In genomic region chr2:38464971-38465788, GRCh38 we compare ENCODE assay signal across 17 cellular contexts.
A peak's percentile ranks its signal among the peaks of the same experiment; 100 is the strongest.
DNase-seq lines count a peak whose midpoint lies in the region; ATAC-seq and TF ChIP-seq lines count a peak whose summit lies in the region.
"Had no signal": no experiment of that assay in that cellular context is flagged by ENCODE, and none has a peak within 500 bp of the region (broad histone marks: within the 10 kb centered on the region; RNA-seq: fewer than 3 reads in every experiment).

No MANE protein-coding gene starts in this region.

- H3K27me3 ChIP-seq in SK-N-SH (ENCODE audit: insufficient read depth) (no peaks in the 10 kb centered on the region), breast epithelium (no peaks in the 10 kb centered on the region), neuronal stem cell (ENCODE audit: control insufficient read depth in 3 of 3, insufficient read depth in 3 of 3, low read depth in 1 of 3, low read length in 3 of 3) (peaks cover 0 to 18% (median 0%) of the 10 kb centered on the region in 3 experiments), uterus (no peaks in the 10 kb centered on the region)

- H4K20me1 ChIP-seq in SK-N-SH (ENCODE audit: insufficient read depth), result no peaks in the 10 kb centered on the region

- POLR2A ChIA-PET in SK-N-SH (lab: Yijun Ruan, JAX), result no interaction called here

- no peak for TF ChIP-seq EP300 in SK-N-SH (IDR thresholded peaks at IDR 0.05; ENCODE audit: borderline replicate concordance in 1 of 2, low read depth in 1 of 2, low read length in 1 of 2)

- no peaks in the 10 kb centered on the region for H3F3A ChIP-seq in SK-N-SH (replicated peaks; ENCODE audit: insufficient read depth)

- no peak for ATAC-seq in SK-N-SH treated with all-trans-retinoic acid at 6 μM for 48 hours
- ATAC-seq: activated CD4-positive, CD25-positive, alpha-beta regulatory T cell treated with anti-CD3 and anti-CD28 coated beads, Interleukin-2, amount 50 U/mL, for 24 hours; natural killer cell had no signal

- DNase-seq in SK-N-SH (peak; percentile 47), breast epithelium (ENCODE audit: low spot score in 2 of 2) (no peak), neuronal stem cell (ENCODE audit: low spot score) (no peak), uterus (no peak), KBM-7 (no peak), DMS 273 (lab: John Stamatoyannopoulos, UW; ENCODE audit: unreplicated experiment) (no peak), GM19238 (ENCODE audit: insufficient read length, low spot score) (no peak)
- DNase-seq: activated naive CD4-positive, alpha-beta T cell treated with anti-CD3 and anti-CD28 coated beads, Interleukin-2, amount 50 U/mL, for 16 hours; activated T-cell treated with anti-CD3 and anti-CD28 coated beads, Interleukin-2, amount 50 U/mL, for 24 hours; anterior cingulate cortex; central memory CD4-positive, alpha-beta T cell; DMS79 treated with DMSO at 0.1 percent for 48 hours; natural killer cell; NCI-H187; stimulated activated CD4-positive, alpha-beta T cell treated with anti-CD3 and anti-CD28 coated beads, Interleukin-1b, Interleukin-23, amount 100 ng/mL, for 48 hours had no signal

- H3K36me3 ChIP-seq in SK-N-SH (replicated peaks in 1 of 2; ENCODE audit: control insufficient read depth in 1 of 2, insufficient read depth in 2 of 2, low read length in 1 of 2) (no peaks in the 10 kb centered on the region), breast epithelium (no peaks in the 10 kb centered on the region), neuronal stem cell (replicated peaks in 1 of 2; ENCODE audit: control insufficient read depth in 2 of 2, insufficient read depth in 2 of 2, low read length in 2 of 2) (no peaks in the 10 kb centered on the region), uterus (no peaks in the 10 kb centered on the region)

- H2BK120ac ChIP-seq in neuronal stem cell (ENCODE audit: low read depth, low read length), result peak overlapping the region; percentile 21

- H2BK5ac ChIP-seq in neuronal stem cell (ENCODE audit: low read length), result no peak overlapping the region

- no peaks in the 10 kb centered on the region for H3K9me3 ChIP-seq in SK-N-SH
- no peaks in the 10 kb centered on the region for H3K9me3 ChIP-seq in breast epithelium
- no peaks in the 10 kb centered on the region for H3K9me3 ChIP-seq in neuronal stem cell (replicated peaks in 1 of 2; ENCODE audit: control insufficient read depth in 2 of 2, insufficient read depth in 1 of 2, low read depth in 1 of 2, low read length in 2 of 2)
- no peaks in the 10 kb centered on the region for H3K9me3 ChIP-seq in uterus

- TF ChIP-seq POLR2A in breast epithelium (IDR thresholded peaks at IDR 0.05) (no peak), uterus (IDR thresholded peaks at IDR 0.05) (no peak)

- H3K18ac ChIP-seq in neuronal stem cell (ENCODE audit: low read length), result no peak overlapping the region

- no peak overlapping the region for H3K23ac ChIP-seq in neuronal stem cell (ENCODE audit: low read depth, low read length, poor library complexity)

- no peak overlapping the region for H4K91ac ChIP-seq in neuronal stem cell (ENCODE audit: low read depth, low read length, poor library complexity)

- H2AFZ ChIP-seq in SK-N-SH (ENCODE audit: low read depth), result no peak overlapping the region
- H2AFZ ChIP-seq in neuronal stem cell (ENCODE audit: low read length), result no peak overlapping the region

- H3K9me2 ChIP-seq in SK-N-SH, result no peaks in the 10 kb centered on the region

- no peak overlapping the region for H3K14ac ChIP-seq in neuronal stem cell (ENCODE audit: low read length)

- H3K4me1 ChIP-seq in SK-N-SH (ENCODE audit: control insufficient read depth in 1 of 2, insufficient read depth in 2 of 2, low read depth in 1 of 2, low read length in 1 of 2) (peaks cover 0 to 13% of the 10 kb centered on the region in 2 experiments; a peak in 2 of 4 replicates), breast epithelium (peaks cover 7 to 14% of the 10 kb centered on the region in 2 donors), neuronal stem cell (ENCODE audit: control insufficient read depth in 2 of 2, insufficient read depth in 1 of 2, low read depth in 1 of 2, low read length in 2 of 2) (no peaks in the 10 kb centered on the region), uterus (peaks cover 5 to 19% of the 10 kb centered on the region in 2 donors)

- no peak overlapping the region for H3K9ac ChIP-seq in SK-N-SH
- no peak overlapping the region for H3K9ac ChIP-seq in neuronal stem cell (ENCODE audit: low read depth, low read length, poor library complexity)

- no peak overlapping the region for H2AK5ac ChIP-seq in neuronal stem cell (ENCODE audit: low read depth, low read length)

- no peak overlapping the region for H3K4me2 ChIP-seq in SK-N-SH
- no peak overlapping the region for H3K4me2 ChIP-seq in neuronal stem cell (ENCODE audit: insufficient read depth, low read length, poor library complexity, severe bottlenecking)

- H3K4ac ChIP-seq in neuronal stem cell (ENCODE audit: low read length), result no peak overlapping the region

- peak overlapping the region; percentile 30 for H4K8ac ChIP-seq in neuronal stem cell (ENCODE audit: low read depth, low read length)

- H3K79me1 ChIP-seq in neuronal stem cell (ENCODE audit: low read depth, low read length), result no peaks in the 10 kb centered on the region

- intact Hi-C loops in breast epithelium (cut with DNase I; ENCODE audit: low total_unique reads), result no loop called here
- intact Hi-C loops in uterus (cut with DNase I; ENCODE audit: low total_unique reads), result no loop called here

- CTCF ChIA-PET in SK-N-SH (lab: Yijun Ruan, JAX), result interaction anchor here (0.7 to 1.3 kb wide), 12 partner anchors 9 to 150 kb away, joined by 3 to 7 read pairs (median 3); no protein-coding TSS in a partner anchor

- TF ChIP-seq CTCF in SK-N-SH (IDR thresholded peaks at IDR 0.05) (no peak), breast epithelium (IDR thresholded peaks at IDR 0.05) (no peak), uterus (IDR thresholded peaks at IDR 0.05) (no peak)

- WGBS in SK-N-SH (ENCODE audit: low lambda C conversion rate), result 87% methylated on average over 8 of the region's 9 CpGs
- no CpG with 5 or more reads among the region's 9 CpGs for WGBS in neuronal stem cell (ENCODE audit: extremely low coverage in 2 of 2, insufficient read length in 2 of 2, insufficient replicate concordance in 1 of 2), 2 donors

- H2BK12ac ChIP-seq in neuronal stem cell (ENCODE audit: low read length), result no peak overlapping the region

- no peaks in the 10 kb centered on the region for H3K79me2 ChIP-seq in SK-N-SH (ENCODE audit: insufficient read depth)

- in situ Hi-C loops in KBM-7 (cut with MboI; ENCODE audit: low pct_unique_long_range_greater_than_20kb, low sequenced_read_pairs), result no loop called here

- no peak for TF ChIP-seq RAD21 in SK-N-SH (IDR thresholded peaks at IDR 0.05; ENCODE audit: low read length)

- H3K27ac ChIP-seq in SK-N-SH (ENCODE audit: low read depth in 2 of 2, low read length in 1 of 2) (no peak overlapping the region), breast epithelium (peak overlapping the region; percentile 4 to 69), neuronal stem cell (replicated peaks; ENCODE audit: low read length) (no peak overlapping the region), uterus (peak overlapping the region; percentile 87 to 94)

- no peak overlapping the region for H2BK15ac ChIP-seq in neuronal stem cell (ENCODE audit: low read length)

- no peak overlapping the region for H3K4me3 ChIP-seq in SK-N-SH (ENCODE audit: low read depth in 2 of 2, low read length in 1 of 2)
- no peak overlapping the region for H3K4me3 ChIP-seq in breast epithelium
- H3K4me3 ChIP-seq in neuronal stem cell (ENCODE audit: low read length in 2 of 2), result no peak overlapping the region
- no peak overlapping the region for H3K4me3 ChIP-seq in uterus

TF ChIP-seq in SK-N-SH, 30 proteins besides CTCF, POLR2A, EP300 and RAD21:
- peak; percentile 63 for TF ChIP-seq GATA2 (CRISPR knock-in tag; IDR thresholded peaks at IDR 0.05)
- TF ChIP-seq, protein P1, sequence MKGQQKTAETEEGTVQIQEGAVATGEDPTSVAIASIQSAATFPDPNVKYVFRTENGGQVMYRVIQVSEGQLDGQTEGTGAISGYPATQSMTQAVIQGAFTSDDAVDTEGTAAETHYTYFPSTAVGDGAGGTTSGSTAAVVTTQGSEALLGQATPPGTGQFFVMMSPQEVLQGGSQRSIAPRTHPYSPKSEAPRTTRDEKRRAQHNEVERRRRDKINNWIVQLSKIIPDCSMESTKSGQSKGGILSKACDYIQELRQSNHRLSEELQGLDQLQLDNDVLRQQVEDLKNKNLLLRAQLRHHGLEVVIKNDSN (IDR thresholded peaks at IDR 0.05; ENCODE audit: borderline replicate concordance, low read depth), result no peak

TF ChIP-seq in SK-N-SH treated with all-trans-retinoic acid at 6 μM for 48 hours, 23 proteins besides CTCF, POLR2A, EP300 and RAD21:
- TF ChIP-seq OSR1 (CRISPR knock-in tag; IDR thresholded peaks at IDR 0.05) (no peak), ZNF565 (CRISPR knock-in tag; conservative IDR thresholded peaks at IDR 0.05; ENCODE audit: low read depth) (no peak), ARNTL (CRISPR knock-in tag; IDR thresholded peaks at IDR 0.05; ENCODE audit: borderline replicate concordance, low read depth) (no peak), CSDC2 (CRISPR knock-in tag; IDR thresholded peaks at IDR 0.05) (no peak), RARB (CRISPR knock-in tag; IDR thresholded peaks at IDR 0.05) (no peak), BACH2 (CRISPR knock-in tag; IDR thresholded peaks at IDR 0.05; ENCODE audit: borderline replicate concordance) (no peak), ZC3H10 (CRISPR knock-in tag; IDR thresholded peaks at IDR 0.05) (no peak), PPARA (CRISPR knock-in tag; IDR thresholded peaks at IDR 0.05; ENCODE audit: borderline replicate concordance) (no peak), SNAI2 (CRISPR knock-in tag; IDR thresholded peaks at IDR 0.05) (no peak), TOX (CRISPR knock-in tag; IDR thresholded peaks at IDR 0.05; ENCODE audit: borderline replicate concordance) (no peak), GLIS3 (CRISPR knock-in tag; IDR thresholded peaks at IDR 0.05) (no peak)
- TF ChIP-seq, protein P2, sequence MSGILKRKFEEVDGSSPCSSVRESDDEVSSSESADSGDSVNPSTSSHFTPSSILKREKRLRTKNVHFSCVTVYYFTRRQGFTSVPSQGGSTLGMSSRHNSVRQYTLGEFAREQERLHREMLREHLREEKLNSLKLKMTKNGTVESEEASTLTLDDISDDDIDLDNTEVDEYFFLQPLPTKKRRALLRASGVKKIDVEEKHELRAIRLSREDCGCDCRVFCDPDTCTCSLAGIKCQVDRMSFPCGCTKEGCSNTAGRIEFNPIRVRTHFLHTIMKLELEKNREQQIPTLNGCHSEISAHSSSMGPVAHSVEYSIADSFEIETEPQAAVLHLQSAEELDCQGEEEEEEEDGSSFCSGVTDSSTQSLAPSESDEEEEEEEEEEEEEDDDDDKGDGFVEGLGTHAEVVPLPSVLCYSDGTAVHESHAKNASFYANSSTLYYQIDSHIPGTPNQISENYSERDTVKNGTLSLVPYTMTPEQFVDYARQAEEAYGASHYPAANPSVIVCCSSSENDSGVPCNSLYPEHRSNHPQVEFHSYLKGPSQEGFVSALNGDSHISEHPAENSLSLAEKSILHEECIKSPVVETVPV (CRISPR knock-in tag; IDR thresholded peaks at IDR 0.05), result no peak

Comparison
In these comparisons a context has a peak if more than half of its experiments do, and no peak if none do; other contexts are left out.
1. H3K27ac ChIP-seq: peak in breast epithelium (2 of 2) and uterus (2 of 2); none in SK-N-SH (0 of 2) and neuronal stem cell (single experiment).